18 cellular contexts compared by ENCODE assay signal in the genomic region with DNA sequence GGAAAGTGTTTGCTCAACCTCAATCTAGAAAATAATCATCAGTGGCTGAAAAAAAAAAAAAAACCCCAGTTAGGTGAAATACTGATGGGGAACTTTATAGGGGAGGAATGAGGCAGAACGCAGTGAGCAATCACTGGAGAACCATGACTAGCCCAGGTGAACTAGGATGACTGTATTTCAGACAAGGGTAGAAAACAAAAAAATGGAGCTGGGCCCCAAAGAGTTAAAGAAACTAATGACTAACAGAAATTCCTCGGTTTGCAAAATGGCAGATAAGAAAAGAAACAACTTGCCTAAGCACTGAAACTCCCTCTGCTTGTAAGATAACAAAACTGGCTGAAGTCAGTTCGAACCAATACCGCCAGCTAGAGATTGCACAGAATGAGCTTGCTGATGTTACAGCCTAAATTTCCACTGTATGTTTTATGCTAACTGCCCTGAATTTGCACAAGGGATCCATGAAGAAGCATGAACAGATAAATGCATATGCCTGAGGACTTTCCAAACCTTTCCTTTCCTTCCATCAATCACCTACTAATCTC.
DNase-seq lines count a peak whose midpoint lies in the region; ATAC-seq, FAIRE-seq and TF ChIP-seq lines count a peak whose summit lies in the region.
"Had no signal": no experiment of that assay in that cellular context is flagged by ENCODE, and none has a peak within 500 bp of the region (broad histone marks: within the 10 kb centered on the region; RNA-seq: fewer than 3 reads in every experiment).

No MANE protein-coding gene starts in this region.

- H2BK12ac ChIP-seq in H1 (ENCODE audit: low read depth, low read length): no peak overlapping the region

- no peak for TF ChIP-seq POLR2A in H1 (IDR thresholded peaks at IDR 0.05; ENCODE audit: control extremely low read depth in 1 of 2, low read depth in 2 of 2, low read length in 2 of 2)

- no peak overlapping the region for H2BK120ac ChIP-seq in H1 (replicated peaks; ENCODE audit: low read depth, low read length)

- no peaks in the 10 kb centered on the region for H3K79me2 ChIP-seq in GM23338 (replicated peaks; ENCODE audit: insufficient read depth)
- no peaks in the 10 kb centered on the region for H3K79me2 ChIP-seq in H1 (ENCODE audit: control insufficient read depth in 1 of 2, insufficient read depth in 2 of 2, low read length in 2 of 2)

- H3K9me3 ChIP-seq in H1 (ENCODE audit: insufficient read depth in 2 of 2, low read depth in 1 of 2, low read length in 1 of 2): no peaks in the 10 kb centered on the region
- no peaks in the 10 kb centered on the region for H3K9me3 ChIP-seq in pancreas
- H3K9me3 ChIP-seq: BLaER1, body of pancreas, stomach had no signal

- H3K9me2 ChIP-seq in GM23338 (ENCODE audit: insufficient read depth): no peaks in the 10 kb centered on the region; the same call in 1 of the 2 replicates

- H3K4me2 ChIP-seq in GM23338: no peak overlapping the region
- no peak overlapping the region for H3K4me2 ChIP-seq in H1 (ENCODE audit: insufficient read depth in 1 of 2, low read depth in 2 of 2, low read length in 2 of 2)
- H3K4me2 ChIP-seq: BLaER1 had no signal

- 83% methylated on average over 4 of the region's 4 CpGs; no CpG with 5 or more reads in 1 of the 2 experiments for WGBS in H1 (ENCODE audit: extremely low coverage in 1 of 2, insufficient coverage in 1 of 2, insufficient read length in 1 of 2, insufficient replicate concordance in 2 of 2, low coverage in 1 of 2, low lambda C conversion rate in 2 of 2, missing lambda C conversion rate in 1 of 2), 2 experiments
- WGBS in pancreas, 2 donors: 30 to 31% methylated on average over 4 of the region's 4 CpGs

- no peak for ATAC-seq in GM23338
- ATAC-seq in pancreas: peak in 3 of 4 donors; percentile 38 to 80 (median 56)
- ATAC-seq in GM19035 (IDR thresholded peaks at IDR 0.05; ENCODE audit: unreplicated experiment): no peak
- ATAC-seq: activated CD8-positive, alpha-beta memory T cell treated with anti-CD3 and anti-CD28 coated beads, Interleukin-2, amount 10 ng/mL, durations not matched to agents 7 days and 5 days; body of pancreas; effector memory CD8-positive, alpha-beta T cell; WTC11 had no signal

- no peaks in the 10 kb centered on the region for H3K4me1 Mint-ChIP-seq in GM23338
- H3K4me1 Mint-ChIP-seq: activated CD8-positive, alpha-beta memory T cell treated with anti-CD3 and anti-CD28 coated beads, Interleukin-2, amount 10 ng/mL, durations not matched to agents 7 days and 5 days had no signal

- no peak overlapping the region for H3K4ac ChIP-seq in H1 (replicated peaks; ENCODE audit: insufficient read length, low read depth, low read length)

- H3K36me3 Mint-ChIP-seq in GM23338 (ENCODE audit: low read depth): no peaks in the 10 kb centered on the region
- H3K36me3 Mint-ChIP-seq: activated CD8-positive, alpha-beta memory T cell treated with anti-CD3 and anti-CD28 coated beads, Interleukin-2, amount 10 ng/mL, durations not matched to agents 7 days and 5 days; WTC11 had no signal

- H2BK15ac ChIP-seq in H1 (ENCODE audit: low read length): no peak overlapping the region

- H3K23me2 ChIP-seq in H1 (ENCODE audit: low read depth, low read length): no peaks in the 10 kb centered on the region

- H3K4me1 ChIP-seq in GM23338 (ENCODE audit: insufficient read depth) (no peaks in the 10 kb centered on the region), H1 (replicated peaks in 1 of 4; ENCODE audit: control insufficient read depth in 3 of 4, insufficient read depth in 4 of 4, low read length in 3 of 4) (no peaks in the 10 kb centered on the region), pancreas (no peaks in the 10 kb centered on the region)
- H3K4me1 ChIP-seq: BLaER1, body of pancreas had no signal

- H3K4me3 Mint-ChIP-seq in GM23338: no peak overlapping the region
- H3K4me3 Mint-ChIP-seq: activated CD8-positive, alpha-beta memory T cell treated with anti-CD3 and anti-CD28 coated beads, Interleukin-2, amount 10 ng/mL, durations not matched to agents 7 days and 5 days; effector memory CD8-positive, alpha-beta T cell; WTC11 had no signal

- H3F3A ChIP-seq in GM23338 (replicated peaks; ENCODE audit: low read depth): no peaks in the 10 kb centered on the region

- no peak overlapping the region for H3K9ac ChIP-seq in H1 (replicated peaks in 1 of 4; ENCODE audit: extremely low read depth in 1 of 4, low read depth in 3 of 4, low read length in 3 of 4)
- H3K9ac ChIP-seq: BLaER1 had no signal

- POLR2A ChIA-PET in H1 (lab: Charles Lee; ENCODE audit: partially characterized antibody): interaction anchor here (0.6 to 0.9 kb wide), 2 partner anchors 9 to 72 kb away, joined by 3 read pairs; no protein-coding TSS in a partner anchor

- no peak overlapping the region for H4K91ac ChIP-seq in H1 (replicated peaks; ENCODE audit: insufficient read length, low read length)

- no peaks in the 10 kb centered on the region for H3K27me3 ChIP-seq in GM23338 (ENCODE audit: insufficient read depth)
- H3K27me3 ChIP-seq in H1 (replicated peaks in 1 of 4; ENCODE audit: control insufficient read depth in 3 of 4, extremely low read depth in 1 of 4, insufficient read depth in 3 of 4, low read length in 3 of 4): no peaks in the 10 kb centered on the region
- H3K27me3 ChIP-seq in pancreas: peaks cover 0 to 2% (median 0%) of the 10 kb centered on the region in 4 donors
- H3K27me3 ChIP-seq: BLaER1, body of pancreas, stomach had no signal

- no peaks in the 10 kb centered on the region for H4K20me1 ChIP-seq in GM23338 (replicated peaks; ENCODE audit: insufficient read depth)
- no peaks in the 10 kb centered on the region for H4K20me1 ChIP-seq in H1 (replicated peaks in 1 of 2; ENCODE audit: control insufficient read depth in 1 of 2, insufficient read depth in 2 of 2, low read length in 2 of 2)
- H4K20me1 ChIP-seq: BLaER1 had no signal

- intact Hi-C loops in pancreas (cut with DNase I): no loop called here

- peak overlapping the region; percentile 39; the same call in 1 of the 2 replicates for H2AFZ ChIP-seq in GM23338
- H2AFZ ChIP-seq in H1 (ENCODE audit: low read length): peak overlapping the region; percentile 72; the same call in 1 of the 2 replicates

- no peak overlapping the region for H3K18ac ChIP-seq in H1 (ENCODE audit: extremely low read depth, low read length)

- no peak overlapping the region for H4K5ac ChIP-seq in H1 (ENCODE audit: insufficient read length, low read depth, low read length)

- H3K23ac ChIP-seq in H1 (ENCODE audit: insufficient read length): no peak overlapping the region

- no peaks in the 10 kb centered on the region for H3K79me1 ChIP-seq in H1 (ENCODE audit: low read depth, low read length)

- no peak for TF ChIP-seq EP300 in H1 (IDR thresholded peaks at IDR 0.05; ENCODE audit: borderline replicate concordance in 1 of 2, low read depth in 2 of 2, low read length in 2 of 2)

- no peak overlapping the region for H3K56ac ChIP-seq in H1 (replicated peaks; ENCODE audit: insufficient read length, low read depth, low read length)

- no peak overlapping the region for H3K14ac ChIP-seq in H1 (ENCODE audit: insufficient read length)

- no peak overlapping the region for H3K27ac ChIP-seq in GM23338 (ENCODE audit: low read depth)
- H3K27ac ChIP-seq in H1 (ENCODE audit: low read depth, low read length): no peak overlapping the region
- no peak overlapping the region for H3K27ac ChIP-seq in pancreas
- H3K27ac ChIP-seq: BLaER1, body of pancreas, stomach had no signal

- H3K27ac Mint-ChIP-seq in GM23338: no peak overlapping the region
- H3K27ac Mint-ChIP-seq: activated CD8-positive, alpha-beta memory T cell treated with anti-CD3 and anti-CD28 coated beads, Interleukin-2, amount 10 ng/mL, durations not matched to agents 7 days and 5 days; effector memory CD8-positive, alpha-beta T cell; WTC11 had no signal

- H3K27me3 Mint-ChIP-seq in GM23338 (ENCODE audit: insufficient read depth, low read depth, poor library complexity): no peaks in the 10 kb centered on the region

- H2AK5ac ChIP-seq in H1 (ENCODE audit: low read depth, low read length): no peak overlapping the region

- no peak for FAIRE-seq in H1 (lab: Jason Lieb, UNC)
- FAIRE-seq in pancreas (lab: Jason Lieb, UNC): no peak
- FAIRE-seq: GM12891, small intestine had no signal

- no peak for TF ChIP-seq RAD21 in H1 (IDR thresholded peaks at IDR 0.05 in 1 of 2, conservative IDR thresholded peaks at IDR 0.05 in 1 of 2; ENCODE audit: low read depth in 2 of 2, low read length in 2 of 2)

- TF ChIP-seq CTCF in GM23338 (conservative IDR thresholded peaks at IDR 0.05; ENCODE audit: low read depth in 2 of 2): no peak
- no peak for TF ChIP-seq CTCF in H1 (IDR thresholded peaks at IDR 0.05; ENCODE audit: control extremely low read depth in 1 of 3, insufficient read depth in 1 of 3, low read depth in 1 of 3, low read length in 3 of 3)
- no peak for TF ChIP-seq CTCF in pancreas (IDR thresholded peaks at IDR 0.05)

- H3K9me3 Mint-ChIP-seq in GM23338: no peaks in the 10 kb centered on the region
- H3K9me3 Mint-ChIP-seq: effector memory CD8-positive, alpha-beta T cell had no signal

- H3K36me3 ChIP-seq in GM23338 (ENCODE audit: insufficient read depth): no peaks in the 10 kb centered on the region
- no peaks in the 10 kb centered on the region for H3K36me3 ChIP-seq in H1 (ENCODE audit: control insufficient read depth in 2 of 4, insufficient read depth in 4 of 4, low read length in 3 of 4)
- H3K36me3 ChIP-seq in pancreas: no peaks in the 10 kb centered on the region
- H3K36me3 ChIP-seq: BLaER1, stomach had no signal

- DNase-seq in GM23338 (ENCODE audit: low spot score) (no peak), OCI-M1 (lab: John Stamatoyannopoulos, UW) (peak; percentile 95), H1 (ENCODE audit: low read depth in 1 of 2, low spot score in 2 of 2) (no peak), pancreas (no peak), NCI-H774 (lab: John Stamatoyannopoulos, UW) (no peak), NCI-H187 treated with DMSO at 0.1 percent for 48 hours (lab: John Stamatoyannopoulos, UW) (no peak)
- DNase-seq: activated CD8-positive, alpha-beta memory T cell treated with anti-CD3 and anti-CD28 coated beads, Interleukin-2, amount 10 ng/mL, durations not matched to agents 7 days and 5 days; body of pancreas; effector memory CD8-positive, alpha-beta T cell; EL; NCI-H1436; NCI-H446; small intestine; stomach had no signal

- H3K4me3 ChIP-seq in GM23338: no peak overlapping the region
- no peak overlapping the region for H3K4me3 ChIP-seq in H1 (ENCODE audit: extremely low read depth in 1 of 4, insufficient read depth in 2 of 4, low read depth in 3 of 4, low read length in 4 of 4)
- no peak overlapping the region for H3K4me3 ChIP-seq in pancreas
- H3K4me3 ChIP-seq: BLaER1, body of pancreas, stomach had no signal

- CTCF ChIA-PET in H1 (lab: Charles Lee; ENCODE audit: partially characterized antibody): interaction anchor here (0.6 to 4.0 kb wide), 2 partner anchors 11 to 844 kb away, joined by 3 to 25 read pairs; no protein-coding TSS in a partner anchor

- no peak overlapping the region for H2BK5ac ChIP-seq in H1 (ENCODE audit: low read depth, low read length)

- H2BK20ac ChIP-seq in H1 (ENCODE audit: low read length): no peak overlapping the region

- no peak overlapping the region for H4K8ac ChIP-seq in H1 (ENCODE audit: extremely low read depth, insufficient read depth, low read length)

TF ChIP-seq in H1, 55 proteins besides CTCF, POLR2A, EP300 and RAD21 (continues in another document):
- no peak for TF ChIP-seq ASH2L (IDR thresholded peaks at IDR 0.05; ENCODE audit: low read length)
- no peak for TF ChIP-seq KDM5A (IDR thresholded peaks at IDR 0.05; ENCODE audit: low read length)

Comparison
In these comparisons a context has a peak if more than half of its experiments do, and no peak if none do; other contexts are left out.
1. ATAC-seq: peak in pancreas (3 of 4); none in GM23338 (single experiment) and GM19035 (single experiment).